Comparison of ENCODE assay signal across 8 cellular contexts in the genomic region with DNA sequence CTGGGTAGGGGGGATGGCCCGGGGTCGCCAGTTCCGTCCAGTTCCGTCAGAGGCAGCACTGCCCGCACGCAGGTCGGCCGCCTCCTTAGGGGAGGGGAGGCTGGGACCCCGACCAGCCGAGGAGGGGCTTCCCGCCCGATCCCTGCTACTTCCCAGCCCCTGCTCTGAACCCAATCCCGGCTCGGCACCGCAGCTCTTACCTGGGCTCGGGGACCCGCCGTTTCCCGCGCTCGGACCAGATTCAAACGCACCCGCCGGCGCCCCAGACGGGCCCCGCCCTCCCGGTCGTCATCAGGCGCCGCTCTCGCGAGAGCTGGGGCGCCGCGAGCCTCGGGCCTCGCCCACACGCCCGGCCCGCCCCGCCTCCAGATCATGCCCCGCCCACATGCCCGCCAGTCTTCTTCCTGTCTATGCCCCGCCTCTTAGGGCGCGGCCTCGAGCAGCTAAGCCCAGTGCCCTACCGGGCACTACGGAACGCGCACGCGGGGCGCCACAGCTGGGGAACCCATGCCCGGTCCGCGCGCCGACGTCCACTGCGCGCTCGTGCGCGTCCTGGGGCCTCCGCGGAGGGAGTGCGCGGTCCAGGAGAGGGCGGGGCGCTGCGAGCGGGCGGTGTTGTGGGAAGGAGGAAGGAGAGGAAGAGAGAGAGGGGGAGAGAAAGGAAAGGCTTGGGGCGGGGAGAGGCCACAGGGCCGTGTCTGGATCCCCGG. TPM values are rescaled to one million over a fixed set of nuclear protein-coding genes. Genes with fewer than 3 reads are reported as not detected.
DNase-seq lines count a peak whose midpoint lies in the region; ATAC-seq and TF ChIP-seq lines count a peak whose summit lies in the region.

A gene with protein sequence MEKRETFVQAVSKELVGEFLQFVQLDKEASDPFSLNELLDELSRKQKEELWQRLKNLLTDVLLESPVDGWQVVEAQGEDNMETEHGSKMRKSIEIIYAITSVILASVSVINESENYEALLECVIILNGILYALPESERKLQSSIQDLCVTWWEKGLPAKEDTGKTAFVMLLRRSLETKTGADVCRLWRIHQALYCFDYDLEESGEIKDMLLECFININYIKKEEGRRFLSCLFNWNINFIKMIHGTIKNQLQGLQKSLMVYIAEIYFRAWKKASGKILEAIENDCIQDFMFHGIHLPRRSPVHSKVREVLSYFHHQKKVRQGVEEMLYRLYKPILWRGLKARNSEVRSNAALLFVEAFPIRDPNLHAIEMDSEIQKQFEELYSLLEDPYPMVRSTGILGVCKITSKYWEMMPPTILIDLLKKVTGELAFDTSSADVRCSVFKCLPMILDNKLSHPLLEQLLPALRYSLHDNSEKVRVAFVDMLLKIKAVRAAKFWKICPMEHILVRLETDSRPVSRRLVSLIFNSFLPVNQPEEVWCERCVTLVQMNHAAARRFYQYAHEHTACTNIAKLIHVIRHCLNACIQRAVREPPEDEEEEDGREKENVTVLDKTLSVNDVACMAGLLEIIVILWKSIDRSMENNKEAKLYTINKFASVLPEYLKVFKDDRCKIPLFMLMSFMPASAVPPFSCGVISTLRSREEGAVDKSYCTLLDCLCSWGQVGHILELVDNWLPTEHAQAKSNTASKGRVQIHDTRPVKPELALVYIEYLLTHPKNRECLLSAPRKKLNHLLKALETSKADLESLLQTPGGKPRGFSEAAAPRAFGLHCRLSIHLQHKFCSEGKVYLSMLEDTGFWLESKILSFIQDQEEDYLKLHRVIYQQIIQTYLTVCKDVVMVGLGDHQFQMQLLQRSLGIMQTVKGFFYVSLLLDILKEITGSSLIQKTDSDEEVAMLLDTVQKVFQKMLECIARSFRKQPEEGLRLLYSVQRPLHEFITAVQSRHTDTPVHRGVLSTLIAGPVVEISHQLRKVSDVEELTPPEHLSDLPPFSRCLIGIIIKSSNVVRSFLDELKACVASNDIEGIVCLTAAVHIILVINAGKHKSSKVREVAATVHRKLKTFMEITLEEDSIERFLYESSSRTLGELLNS (minus strand): TSS at position 281 of the 710 bp plus-strand sequence. CDS start 2,905 bp downstream, outside the sequence.

- peak within 1 kb of the TSS; percentile 82 for H3K27ac ChIP-seq in RWPE1

- peaks cover 43% of the 10 kb centered on the region for H3K4me1 Mint-ChIP-seq in activated T-helper 2 cell treated with anti-CD3 and anti-CD28 coated beads, Interferon-gamma antibody, Interleukin-2, Interleukin-4, amounts not matched to agents 10 μg/mL and 5 μg/mL and 100 μg/mL, durations not matched to agents 14 hours and 24 hours and 36 hours (ENCODE audit: low read depth)
- peaks cover 18 to 29% of the 10 kb centered on the region in 2 donors for H3K4me1 Mint-ChIP-seq in natural killer cell treated with Interleukin-12 subunit alpha and Interleukin-12 subunit beta and Interleukin-15 and Interleukin-18, amount 100 ng/mL, for 72 hours (ENCODE audit: low read depth in 2 of 2)

- POLR2A ChIA-PET in RWPE1 (lab: Yijun Ruan, JAX; ENCODE audit: low non-redundant PET): interaction anchor here (0.6 kb wide), 1 partner anchor 9 kb away, joined by 5 read pairs; no protein-coding TSS in a partner anchor

- peak within 1 kb of the TSS; percentile 87 for H3K27ac Mint-ChIP-seq in activated T-helper 2 cell treated with anti-CD3 and anti-CD28 coated beads, Interferon-gamma antibody, Interleukin-2, Interleukin-4, amounts not matched to agents 10 μg/mL and 5 μg/mL and 100 μg/mL, durations not matched to agents 14 hours and 24 hours and 36 hours
- H3K27ac Mint-ChIP-seq in natural killer cell treated with Interleukin-12 subunit alpha and Interleukin-12 subunit beta and Interleukin-15 and Interleukin-18, amount 100 ng/mL, for 72 hours: peak within 1 kb of the TSS; percentile 8 to 71

- peaks cover 8% of the 10 kb centered on the region for H3K9me3 Mint-ChIP-seq in activated T-helper 2 cell treated with anti-CD3 and anti-CD28 coated beads, Interferon-gamma antibody, Interleukin-2, Interleukin-4, amounts not matched to agents 10 μg/mL and 5 μg/mL and 100 μg/mL, durations not matched to agents 14 hours and 24 hours and 36 hours
- H3K9me3 Mint-ChIP-seq in natural killer cell treated with Interleukin-12 subunit alpha and Interleukin-12 subunit beta and Interleukin-15 and Interleukin-18, amount 100 ng/mL, for 72 hours: no peaks in the 10 kb centered on the region

- H3K4me3 ChIP-seq in LNCaP clone FGC (ENCODE audit: low read depth, low read length): peak within 1 kb of the TSS; percentile 98

- peak within 1 kb of the TSS; percentile 82 for H3K4me3 Mint-ChIP-seq in activated T-helper 2 cell treated with anti-CD3 and anti-CD28 coated beads, Interferon-gamma antibody, Interleukin-2, Interleukin-4, amounts not matched to agents 10 μg/mL and 5 μg/mL and 100 μg/mL, durations not matched to agents 14 hours and 24 hours and 36 hours (ENCODE audit: low read depth)
- peak within 1 kb of the TSS; percentile 83 for H3K4me3 Mint-ChIP-seq in natural killer cell treated with Interleukin-12 subunit alpha and Interleukin-12 subunit beta and Interleukin-15 and Interleukin-18, amount 100 ng/mL, for 72 hours

- intact Hi-C loops in activated T-helper 2 cell treated with anti-CD3 and anti-CD28 coated beads, Interferon-gamma antibody, Interleukin-2, Interleukin-4, amounts not matched to agents 10 μg/mL and 5 μg/mL and 100 μg/mL, durations not matched to agents 14 hours and 24 hours and 36 hours (cut with micrococcal nuclease): loop anchor here (2.0 to 10.0 kb wide), 4 partner anchors 48 to 272 kb away; partner anchors contain the start of genes DYNC2I1 and ESYT2

- CTCF ChIA-PET in RWPE1 (lab: Yijun Ruan, JAX): interaction anchor here (0.6 kb wide), 2 partner anchors 44 to 62 kb away, joined by 3 to 5 read pairs; no protein-coding TSS in a partner anchor

- peak; percentile 98 for DNase-seq in EL
- DNase-seq in GOT3 (lab: John Stamatoyannopoulos, UW): peak; percentile 92
- peak; percentile 95 for DNase-seq in LNCaP clone FGC (ENCODE audit: low read depth)
- peak; percentile 93 for DNase-seq in RWPE1 (ENCODE audit: low spot score)
- peak; percentile 94 for DNase-seq in activated T-helper 2 cell treated with anti-CD3 and anti-CD28 coated beads, Interferon-gamma antibody, Interleukin-2, Interleukin-4, amounts not matched to agents 10 μg/mL and 5 μg/mL and 100 μg/mL, durations not matched to agents 14 hours and 24 hours and 36 hours (ENCODE audit: low spot score)
- DNase-seq in fibroblast of peridontal ligament (ENCODE audit: extremely low read depth): peak; percentile 96
- DNase-seq in natural killer cell treated with Interleukin-12 subunit alpha and Interleukin-12 subunit beta and Interleukin-15 and Interleukin-18, amount 100 ng/mL, for 72 hours (ENCODE audit: low spot score): peak; percentile 98
- peak; percentile 98 for DNase-seq in stimulated activated naive CD8-positive, alpha-beta T cell treated with anti-CD3 and anti-CD28 coated beads, Interleukin-15, Interleukin-2, amounts not matched to agents 100 U/mL and 50 U/mL, for 24 hours

- TF ChIP-seq CTCF in LNCaP clone FGC (IDR thresholded peaks at IDR 0.05; ENCODE audit: control insufficient read depth, extremely low read depth, insufficient read depth): no peak
- TF ChIP-seq CTCF in RWPE1 (conservative IDR thresholded peaks at IDR 0.05; ENCODE audit: low read depth): no peak

- no peaks in the 10 kb centered on the region for H3K27me3 Mint-ChIP-seq in activated T-helper 2 cell treated with anti-CD3 and anti-CD28 coated beads, Interferon-gamma antibody, Interleukin-2, Interleukin-4, amounts not matched to agents 10 μg/mL and 5 μg/mL and 100 μg/mL, durations not matched to agents 14 hours and 24 hours and 36 hours (ENCODE audit: low read depth)
- H3K27me3 Mint-ChIP-seq in natural killer cell treated with Interleukin-12 subunit alpha and Interleukin-12 subunit beta and Interleukin-15 and Interleukin-18, amount 100 ng/mL, for 72 hours: no peaks in the 10 kb centered on the region

- ATAC-seq in natural killer cell treated with Interleukin-12 subunit alpha and Interleukin-12 subunit beta and Interleukin-15 and Interleukin-18, amount 100 ng/mL, for 72 hours: peak; percentile 99
- peak; percentile 98 for ATAC-seq in stimulated activated naive CD8-positive, alpha-beta T cell treated with anti-CD3 and anti-CD28 coated beads, Interleukin-15, Interleukin-2, amounts not matched to agents 100 U/mL and 50 U/mL, for 24 hours

- peaks cover 40% of the 10 kb centered on the region for H3K36me3 Mint-ChIP-seq in activated T-helper 2 cell treated with anti-CD3 and anti-CD28 coated beads, Interferon-gamma antibody, Interleukin-2, Interleukin-4, amounts not matched to agents 10 μg/mL and 5 μg/mL and 100 μg/mL, durations not matched to agents 14 hours and 24 hours and 36 hours (ENCODE audit: low read depth)
- peaks cover 10% of the 10 kb centered on the region for H3K36me3 Mint-ChIP-seq in natural killer cell treated with Interleukin-12 subunit alpha and Interleukin-12 subunit beta and Interleukin-15 and Interleukin-18, amount 100 ng/mL, for 72 hours

RNA-seq across cellular contexts. Expression of the gene that starts here (rescaled TPM):
- total RNA-seq in activated T-helper 2 cell treated with anti-CD3 and anti-CD28 coated beads, Interferon-gamma antibody, Interleukin-2, Interleukin-4, amounts not matched to agents 10 μg/mL and 5 μg/mL and 100 μg/mL, durations not matched to agents 14 hours and 24 hours and 36 hours: 94.7 and 101 TPM in 2 replicates
- total RNA-seq in natural killer cell treated with Interleukin-12 subunit alpha and Interleukin-12 subunit beta and Interleukin-15 and Interleukin-18, amount 100 ng/mL, for 72 hours: 100 to 1,000 TPM in 1 of 2 donors, 10 to 100 TPM in 1; 45.0 to 117 TPM

Comparison
In these comparisons a context has a peak if more than half of its experiments do, and no peak if none do; other contexts are left out.
1. Peak in every context shown above with its lines: DNase-seq, ATAC-seq, H3K4me3 ChIP-seq and H3K27ac ChIP-seq.